ENCODE assay signal across 8 cellular contexts in the genomic region with DNA sequence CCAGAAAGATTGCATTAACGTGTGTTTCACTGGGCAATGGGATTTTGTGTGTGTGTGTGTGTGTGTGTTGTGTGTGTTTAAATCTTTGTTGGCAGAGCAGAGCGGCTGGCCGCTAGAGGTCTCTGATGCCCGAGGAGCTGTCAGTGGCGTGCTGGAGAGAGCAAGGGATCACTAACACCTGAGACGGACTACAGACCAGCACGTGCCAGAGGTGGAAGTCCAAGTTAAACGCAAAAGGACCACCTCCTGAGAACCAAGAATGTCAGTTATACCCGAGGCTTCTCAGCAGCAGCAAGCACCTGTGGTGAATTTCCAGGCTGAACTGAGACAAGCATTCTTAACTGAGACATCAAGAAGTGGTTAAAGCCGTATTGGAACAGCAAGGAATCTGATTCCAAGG.
DNase-seq lines count a peak whose midpoint lies in the region; ATAC-seq and TF ChIP-seq lines count a peak whose summit lies in the region.

No MANE protein-coding gene starts in this region.

- H3K4me3 ChIP-seq in LNCaP clone FGC (ENCODE audit: low read depth, low read length): no peak overlapping the region

- TF ChIP-seq CTCF in LNCaP clone FGC (IDR thresholded peaks at IDR 0.05; ENCODE audit: control insufficient read depth, extremely low read depth, insufficient read depth): peak; percentile 64

- DNase-seq in DMS79 treated with DMSO at 0.1 percent for 48 hours (lab: John Stamatoyannopoulos, UW): peak; percentile 30
- peak; percentile 41 for DNase-seq in LNCaP clone FGC (ENCODE audit: low read depth)
- DNase-seq in RPMI8226: peak; percentile 69
- peak in 46 of 58 donors; percentile 0 to 38 (median 2) for DNase-seq in anterior cingulate cortex (lab: John Stamatoyannopoulos, UW)
- DNase-seq in iPS-NIHi11 (ENCODE audit: low spot score): peak; percentile 69
- DNase-seq in stimulated activated CD4-positive, alpha-beta T cell treated with anti-CD3 and anti-CD28 coated beads, Interleukin-4, amount 100 ng/mL, for 1 hour: peak; percentile 30

- peak; percentile 70 for ATAC-seq in GM21423 (IDR thresholded peaks at IDR 0.05; ENCODE audit: unreplicated experiment)
- ATAC-seq in HG02840 (IDR thresholded peaks at IDR 0.05; ENCODE audit: low FRiP score, unreplicated experiment): no peak

Comparison
In these comparisons a context has a peak if more than half of its experiments do, and no peak if none do; other contexts are left out.
1. DNase-seq: peak in every context shown above with its lines; median percentile 69 in RPMI8226; 69 in iPS-NIHi11; 41 in LNCaP clone FGC; 30 in DMS79 treated with DMSO at 0.1 percent for 48 hours; 30 in stimulated activated CD4-positive, alpha-beta T cell treated with anti-CD3 and anti-CD28 coated beads, Interleukin-4, amount 100 ng/mL, for 1 hour; 2 in anterior cingulate cortex.